ENCODE assay signal across 22 cellular contexts in genomic region chr19:58311345-58311744, GRCh38. TPM values are rescaled to one million over a fixed set of nuclear protein-coding genes. Genes with fewer than 3 reads are reported as not detected.
DNase-seq lines count a peak whose midpoint lies in the region; ATAC-seq, FAIRE-seq and TF ChIP-seq lines count a peak whose summit lies in the region.
"Had no signal": no experiment of that assay in that cellular context is flagged by ENCODE, and none has a peak within 500 bp of the region (broad histone marks: within the 10 kb centered on the region; RNA-seq: fewer than 3 reads in every experiment).

No MANE protein-coding gene starts in this region.

- ATAC-seq in HG03457 (IDR thresholded peaks at IDR 0.05; ENCODE audit: unreplicated experiment) = no peak
- ATAC-seq in HG02973 (IDR thresholded peaks at IDR 0.05; ENCODE audit: unreplicated experiment) = no peak
- ATAC-seq: K562, SK-N-SH treated with all-trans-retinoic acid at 6 μM for 48 hours had no signal

- TF ChIP-seq CTCF in right atrium auricular region (IDR thresholded peaks at IDR 0.05) (no peak), astrocyte (IDR thresholded peaks at IDR 0.05; ENCODE audit: insufficient read depth, low read depth, low read length) (no peak), glutamatergic neuron (IDR thresholded peaks at IDR 0.05; ENCODE audit: partially characterized antibody, unreplicated experiment) (no peak)

- DNase-seq in cardiac septum (ENCODE audit: low spot score) = peak; percentile 43
- DNase-seq in right atrium auricular region (ENCODE audit: low spot score) = no peak
- no peak for DNase-seq in astrocyte (ENCODE audit: low read depth)
- DNase-seq in glutamatergic neuron = no peak
- DNase-seq in activated naive CD4-positive, alpha-beta T cell treated with Interleukin-2 at 50 U/mL for 16 hours = no peak
- DNase-seq: DMS79 treated with DMSO at 0.1 percent for 48 hours, Kasumi-1, NCI-H1092 treated with DMSO at 0.1 percent for 48 hours, NCI-H1436, NCI-H1930, NCI-H2107, NCI-H526 treated with DMSO at 0.1 percent for 48 hours, PC-9, SJCRH30 had no signal

- no peak overlapping the region for H3K27ac ChIP-seq in right atrium auricular region
- H3K27ac ChIP-seq in astrocyte (ENCODE audit: low read depth, low read length) = no peak overlapping the region
- H3K27ac ChIP-seq: PC-9, SJCRH30 had no signal

- peaks cover 2% of the 10 kb centered on the region for H3K4me1 Mint-ChIP-seq in astrocyte (ENCODE audit: low read depth, unreplicated experiment)
- peaks cover 12% of the 10 kb centered on the region for H3K4me1 Mint-ChIP-seq in glutamatergic neuron (ENCODE audit: low read depth, unreplicated experiment)

- peaks cover 2% of the 10 kb centered on the region for H3K9me3 Mint-ChIP-seq in astrocyte (ENCODE audit: unreplicated experiment)
- peaks cover 8% of the 10 kb centered on the region for H3K9me3 Mint-ChIP-seq in glutamatergic neuron (ENCODE audit: unreplicated experiment)
- H3K9me3 Mint-ChIP-seq: CD8-positive, alpha-beta T cell had no signal

- intact Hi-C loops in cardiac septum (cut with DNase I) = no loop called here

- H2AFZ ChIP-seq in astrocyte (ENCODE audit: low read depth, low read length) = no peak overlapping the region
- H2AFZ ChIP-seq: PC-9 had no signal

- FAIRE-seq in astrocyte (lab: Jason Lieb, UNC) = no peak
- FAIRE-seq: A204.1, H54, K562 had no signal

- H3K36me3 ChIP-seq in right atrium auricular region (peaks cover 52% of the 10 kb centered on the region), astrocyte (ENCODE audit: insufficient read depth, low read length) (peaks cover 51% of the 10 kb centered on the region)

- H3K9me3 ChIP-seq in right atrium auricular region (no peaks in the 10 kb centered on the region), astrocyte (ENCODE audit: insufficient read depth, low read depth, low read length) (no peaks in the 10 kb centered on the region)
- H3K9me3 ChIP-seq: Caco-2 had no signal

- H3K9ac ChIP-seq in astrocyte (ENCODE audit: low read length) = no peak overlapping the region

- H3K79me2 ChIP-seq in astrocyte (ENCODE audit: insufficient read depth, low read length) = peaks cover 22% of the 10 kb centered on the region

- H3K4me2 ChIP-seq in astrocyte (ENCODE audit: low read length) = no peak overlapping the region
- H3K4me2 ChIP-seq: PC-9 had no signal

- H3K4me3 ChIP-seq in right atrium auricular region = no peak overlapping the region
- no peak overlapping the region for H3K4me3 ChIP-seq in astrocyte (ENCODE audit: insufficient read depth, low read depth, low read length)
- H3K4me3 ChIP-seq: K562, PC-9, SJCRH30 had no signal

- no peaks in the 10 kb centered on the region for H3K27me3 ChIP-seq in right atrium auricular region
- no peaks in the 10 kb centered on the region for H3K27me3 ChIP-seq in astrocyte (ENCODE audit: insufficient read depth, low read length)
- H3K27me3 ChIP-seq: SJCRH30 had no signal

- H3K27me3 Mint-ChIP-seq in astrocyte (ENCODE audit: low read depth, unreplicated experiment) (no peaks in the 10 kb centered on the region), glutamatergic neuron (ENCODE audit: unreplicated experiment) (peaks cover 3% of the 10 kb centered on the region)

- H3K36me3 Mint-ChIP-seq in astrocyte (ENCODE audit: low read depth, unreplicated experiment) (peaks cover 26% of the 10 kb centered on the region), glutamatergic neuron (ENCODE audit: unreplicated experiment) (peaks cover 30% of the 10 kb centered on the region)

- H3K4me3 Mint-ChIP-seq in astrocyte (ENCODE audit: unreplicated experiment) (peak overlapping the region; percentile 6), glutamatergic neuron (ENCODE audit: unreplicated experiment) (peak overlapping the region; percentile 10)
- H3K4me3 Mint-ChIP-seq: CD8-positive, alpha-beta T cell had no signal

- no peak overlapping the region for H3K27ac Mint-ChIP-seq in astrocyte (ENCODE audit: unreplicated experiment)
- H3K27ac Mint-ChIP-seq in glutamatergic neuron (ENCODE audit: unreplicated experiment) = peak overlapping the region; percentile 25
- H3K27ac Mint-ChIP-seq: CD8-positive, alpha-beta T cell had no signal

- peaks cover 31% of the 10 kb centered on the region for H4K20me1 ChIP-seq in astrocyte (ENCODE audit: insufficient read depth, low read length)

- H3K4me1 ChIP-seq in right atrium auricular region (peaks cover 0 to 3% of the 10 kb centered on the region in 2 donors), astrocyte (ENCODE audit: insufficient read depth, low read length) (no peaks in the 10 kb centered on the region)
- H3K4me1 ChIP-seq: Caco-2, SJCRH30 had no signal

RNA-seq across cellular contexts. Expression of gene ERVK3-1, which starts 6.2 kb away (rescaled TPM):
- total RNA-seq in cardiac septum (17.1 TPM), right atrium auricular region (10 to 100 TPM; 20.9 to 32.6 TPM), astrocyte (34.6 and 40.9 TPM in 2 replicates), glutamatergic neuron (ENCODE audit: unreplicated experiment) (56.2 TPM)

RNA-seq across cellular contexts. Expression of gene ZSCAN22, which starts 15.4 kb away (rescaled TPM):
- total RNA-seq in cardiac septum (2.1 TPM), right atrium auricular region (1 to 10 TPM; 1.6 to 2.6 TPM), astrocyte (2.7 and 3.1 TPM in 2 replicates), glutamatergic neuron (ENCODE audit: unreplicated experiment) (4.9 TPM)
- total RNA-seq: PC-9 had no signal

RNA-seq across cellular contexts. Expression of gene ZNF8, which starts 32.6 kb away (rescaled TPM):
- total RNA-seq in cardiac septum (6.2 TPM), right atrium auricular region (1 to 10 TPM; 5.8 to 6.9 TPM), astrocyte (10.0 and 10.4 TPM in 2 replicates), glutamatergic neuron (ENCODE audit: unreplicated experiment) (24.8 TPM)

RNA-seq across cellular contexts. Expression of gene A1BG, which starts 41.9 kb away (rescaled TPM):
- total RNA-seq in cardiac septum (5.2 TPM), right atrium auricular region (10 to 100 TPM; 45.5 to 52.6 TPM), astrocyte (32.3 and 35.9 TPM in 2 replicates), glutamatergic neuron (ENCODE audit: unreplicated experiment) (27.3 TPM)

RNA-seq across cellular contexts. Expression of gene ZNF497, which starts 51.2 kb away (rescaled TPM):
- total RNA-seq in cardiac septum (0.40 TPM), right atrium auricular region (under 1 TPM; 0.39 to 0.56 TPM), astrocyte (0.43 and 0.55 TPM in 2 replicates), glutamatergic neuron (ENCODE audit: unreplicated experiment) (3.5 TPM)
